14 cellular contexts compared by ENCODE assay signal in genomic region chr1:5620418-5620817, GRCh38.
DNase-seq lines count a peak whose midpoint lies in the region; ATAC-seq lines count a peak whose summit lies in the region.
"Had no signal": no experiment of that assay in that cellular context is flagged by ENCODE, and none has a peak within 500 bp of the region (broad histone marks: within the 10 kb centered on the region; RNA-seq: fewer than 3 reads in every experiment).

No MANE protein-coding gene starts in this region.

- DNase-seq in NCI-H82 (lab: John Stamatoyannopoulos, UW) (peak; percentile 46), NCI-H82 treated with DMSO at 0.1 percent for 48 hours (lab: John Stamatoyannopoulos, UW; ENCODE audit: unreplicated experiment) (no peak), MV-4-11 (lab: John Stamatoyannopoulos, UW) (peak; percentile 69), right cardiac atrium (no peak)
- peak; percentile 0 for DNase-seq in stimulated activated CD4-positive, alpha-beta T cell treated with anti-CD3 and anti-CD28 coated beads, Interleukin-4, amount 100 ng/mL, for 24 hours
- no peak for DNase-seq in stimulated activated CD4-positive, alpha-beta T cell treated with anti-CD3 and anti-CD28 coated beads, Interleukin-15, amount 100 ng/mL, for 24 hours
- DNase-seq: 8988T; C1 segment of cervical spinal cord; CD4-positive, CD25-positive, alpha-beta regulatory T cell; CD8-positive, alpha-beta memory T cell; GF-D8; GOT3 had no signal

- no peaks in the 10 kb centered on the region for H3K9me3 ChIP-seq in right cardiac atrium (ENCODE audit: control insufficient read depth, low read length)

- ATAC-seq in right cardiac atrium (no peak), HG03108 (IDR thresholded peaks at IDR 0.05; ENCODE audit: unreplicated experiment) (no peak), GM21360 (IDR thresholded peaks at IDR 0.05; ENCODE audit: unreplicated experiment) (no peak)

- no peaks in the 10 kb centered on the region for H3K4me1 ChIP-seq in right cardiac atrium (ENCODE audit: control insufficient read depth, insufficient read depth, low read length)

- H3K27me3 ChIP-seq in right cardiac atrium (ENCODE audit: control insufficient read depth, insufficient read depth), result no peaks in the 10 kb centered on the region

- H3K27ac ChIP-seq in right cardiac atrium (ENCODE audit: low read length), result no peak overlapping the region

- intact Hi-C loops in right cardiac atrium (cut with DNase I), result loop anchor here in 1 of 4 donors (10.0 kb wide), 1 partner anchor 966 kb away; the partner anchor contains the start of gene AJAP1

- H3K4me3 ChIP-seq in right cardiac atrium (ENCODE audit: low read length), result no peak overlapping the region

- WGBS in right cardiac atrium, result 88% methylated on average over 3 of the region's 3 CpGs

Comparison
In these comparisons a context has a peak if more than half of its experiments do, and no peak if none do; other contexts are left out.
1. DNase-seq: peak in NCI-H82 (single experiment), stimulated activated CD4-positive, alpha-beta T cell treated with anti-CD3 and anti-CD28 coated beads, Interleukin-4, amount 100 ng/mL, for 24 hours (single experiment) and MV-4-11 (single experiment); none in NCI-H82 treated with DMSO at 0.1 percent for 48 hours (single experiment), stimulated activated CD4-positive, alpha-beta T cell treated with anti-CD3 and anti-CD28 coated beads, Interleukin-15, amount 100 ng/mL, for 24 hours (single experiment) and right cardiac atrium (0 of 3).